16 cellular contexts compared by ENCODE assay signal in the genomic region with DNA sequence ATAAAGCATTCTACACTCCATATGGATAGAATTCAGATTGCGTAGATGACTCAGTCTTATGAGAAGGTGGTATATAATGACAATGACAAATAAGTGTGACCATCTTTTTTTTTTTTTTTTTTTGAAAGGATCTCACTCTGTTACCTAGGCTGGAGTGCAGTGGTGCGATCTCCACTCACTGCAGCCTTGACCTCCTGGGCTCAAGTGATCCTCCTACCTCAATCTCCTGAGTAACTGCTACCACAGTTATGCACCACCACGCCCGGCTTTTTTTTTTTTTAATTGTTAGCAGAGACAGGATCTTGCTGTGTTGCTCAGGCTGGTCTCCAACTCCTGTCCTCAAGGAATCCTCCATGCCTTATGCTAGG. TPM values are rescaled to one million over a fixed set of nuclear protein-coding genes. Genes with fewer than 3 reads are reported as not detected.
A peak's percentile ranks its signal among the peaks of the same experiment; 100 is the strongest.
DNase-seq lines count a peak whose midpoint lies in the region; ATAC-seq and TF ChIP-seq lines count a peak whose summit lies in the region.
"Had no signal": no experiment of that assay in that cellular context is flagged by ENCODE, and none has a peak within 500 bp of the region (broad histone marks: within the 10 kb centered on the region; RNA-seq: fewer than 3 reads in every experiment).

No MANE protein-coding gene starts in this region.

- peak; percentile 62 for DNase-seq in GM04504 (ENCODE audit: low read depth)
- peak; percentile 87 for DNase-seq in RPMI7951 (ENCODE audit: low read depth)
- DNase-seq in choroid plexus epithelial cell (ENCODE audit: low read depth): peak; percentile 66
- no peak for DNase-seq in osteocyte (ENCODE audit: extremely low spot score, unreplicated experiment)
- no peak for DNase-seq in right lobe of liver
- DNase-seq in NOMO-1 (lab: John Stamatoyannopoulos, UW; ENCODE audit: unreplicated experiment in 2 of 2): no peak
- no peak for DNase-seq in A673 (ENCODE audit: low spot score)
- DNase-seq: COR-L47; endodermal cell; NCI-H1436 treated with DMSO at 0.1 percent for 48 hours; NCI-H510A; Peyer's patch; stimulated activated CD4-positive, alpha-beta T cell treated with anti-CD3 and anti-CD28 coated beads, Interleukin-15, amount 100 ng/mL, for 24 hours; trophoblast cell had no signal

- H3K4me3 Mint-ChIP-seq in osteocyte (ENCODE audit: unreplicated experiment): peak overlapping the region; percentile 7
- H3K4me3 Mint-ChIP-seq: endodermal cell had no signal

- H3K36me3 ChIP-seq in right lobe of liver (no peaks in the 10 kb centered on the region), A673 (ENCODE audit: insufficient read depth, low read length, poor library complexity, severe bottlenecking) (no peaks in the 10 kb centered on the region)
- H3K36me3 ChIP-seq: Peyer's patch had no signal

- CTCF ChIA-PET in A673 (lab: Charles Lee): no interaction called here

- POLR2A ChIA-PET in A673 (lab: Charles Lee; ENCODE audit: low non-redundant PET): no interaction called here

- no peak for TF ChIP-seq CTCF in choroid plexus epithelial cell (conservative IDR thresholded peaks at IDR 0.05; ENCODE audit: low read depth, low read length)
- TF ChIP-seq CTCF in osteocyte (IDR thresholded peaks at IDR 0.05): no peak
- no peak for TF ChIP-seq CTCF in right lobe of liver (IDR thresholded peaks at IDR 0.05)
- TF ChIP-seq CTCF in A673 (conservative IDR thresholded peaks at IDR 0.05; ENCODE audit: low read depth, low read length): no peak

- H3K27ac Mint-ChIP-seq in osteocyte (ENCODE audit: unreplicated experiment): peak overlapping the region; percentile 78
- H3K27ac Mint-ChIP-seq: endodermal cell had no signal

- no peaks in the 10 kb centered on the region for H3K27me3 Mint-ChIP-seq in osteocyte (ENCODE audit: unreplicated experiment)

- H3K27ac ChIP-seq in right lobe of liver (no peak overlapping the region), A673 (ENCODE audit: low read depth, low read length, poor library complexity, severe bottlenecking) (no peak overlapping the region)
- H3K27ac ChIP-seq: Peyer's patch had no signal

- WGBS in right lobe of liver (ENCODE audit: insufficient coverage, low coverage, low lambda C conversion rate, missing lambda C conversion rate): 99% methylated on average over 4 of the region's 4 CpGs

- BruUV-seq in A673 (replicated peaks; lab: Mats Ljungman, UMichigan): no TSS peak

- H3K9me3 Mint-ChIP-seq in osteocyte (ENCODE audit: unreplicated experiment): no peaks in the 10 kb centered on the region
- H3K9me3 Mint-ChIP-seq: endodermal cell had no signal

- peaks cover 0 to 10% (median 3%) of the 10 kb centered on the region in 4 donors for H3K4me1 ChIP-seq in right lobe of liver
- H3K4me1 ChIP-seq in A673 (ENCODE audit: insufficient read depth, low read length, poor library complexity, severe bottlenecking): peaks cover 14% of the 10 kb centered on the region

- TF ChIP-seq POLR2A in right lobe of liver (IDR thresholded peaks at IDR 0.05): no peak

- H3K4me3 ChIP-seq in choroid plexus epithelial cell (ENCODE audit: low read depth, low read length): no peak overlapping the region
- no peak overlapping the region for H3K4me3 ChIP-seq in right lobe of liver
- no peak overlapping the region for H3K4me3 ChIP-seq in A673 (ENCODE audit: low read depth, low read length, poor library complexity, severe bottlenecking)
- H3K4me3 ChIP-seq: lung, Peyer's patch had no signal

- peaks cover 33% of the 10 kb centered on the region for H3K4me1 Mint-ChIP-seq in osteocyte (ENCODE audit: unreplicated experiment)

- ATAC-seq in right lobe of liver: no peak
- ATAC-seq in GM18519 (IDR thresholded peaks at IDR 0.05; ENCODE audit: low FRiP score, unreplicated experiment): no peak

- H3K36me3 Mint-ChIP-seq in osteocyte (ENCODE audit: unreplicated experiment): no peaks in the 10 kb centered on the region

- H3K9me3 ChIP-seq in right lobe of liver (no peaks in the 10 kb centered on the region), A673 (ENCODE audit: low read depth, low read length, poor library complexity, severe bottlenecking) (no peaks in the 10 kb centered on the region)
- H3K9me3 ChIP-seq: Peyer's patch had no signal

- H3K27me3 ChIP-seq in right lobe of liver: no peaks in the 10 kb centered on the region
- H3K27me3 ChIP-seq in A673 (replicated peaks; ENCODE audit: insufficient read depth, low read depth, low read length, poor library complexity): no peaks in the 10 kb centered on the region
- H3K27me3 ChIP-seq: Peyer's patch had no signal

- intact Hi-C loops in right lobe of liver (cut with DNase I): no loop called here
- intact Hi-C loops in A673 (cut with micrococcal nuclease; ENCODE audit: unreplicated experiment): no loop called here

RNA-seq across cellular contexts. Expression of a gene that starts 43.2 kb away (rescaled TPM):
- total RNA-seq in RPMI7951 (2014; rRNA removed; shearing (Covaris generic)): 308 and 390 TPM in 2 replicates
- total RNA-seq in osteocyte: 208 and 222 TPM in 2 replicates
- total RNA-seq in right lobe of liver: 10 to 100 TPM; 14.7 to 61.7 (median 29.5) TPM
- 31.7 and 32.8 TPM in 2 replicates for total RNA-seq in A673 (2021)

Comparison
In these comparisons a context has a peak if more than half of its experiments do, and no peak if none do; other contexts are left out.
1. DNase-seq: peak in GM04504 (single experiment), RPMI7951 (single experiment) and choroid plexus epithelial cell (single experiment); none in osteocyte (single experiment), right lobe of liver (0 of 3), NOMO-1 (0 of 2) and A673 (single experiment).